Comparison of ENCODE assay signal across 9 cellular contexts in genomic region chr9:38305616-38306015, GRCh38.
"Had no signal": no experiment of that assay in that cellular context is flagged by ENCODE, and none has a peak within 500 bp of the region (broad histone marks: within the 10 kb centered on the region; RNA-seq: fewer than 3 reads in every experiment).

No MANE protein-coding gene starts in this region.

- H3K4me3 ChIP-seq: GM23248, HAP-1 had no signal

- DNase-seq: GM23248, GOT3, H7, HFFc6, KBM-7 had no signal

- H3K9me3 ChIP-seq: HAP-1 had no signal

- H3K27ac ChIP-seq: GM23248, HL-60 had no signal

- ATAC-seq: HCT116, HepG2 had no signal

- H3K36me3 ChIP-seq: HAP-1 had no signal
